ENCODE assay signal across 17 cellular contexts in genomic region chr3:48403533-48404439, GRCh38. TPM values are rescaled to one million over a fixed set of nuclear protein-coding genes. Genes with fewer than 3 reads are reported as not detected.
DNase-seq lines count a peak whose midpoint lies in the region; ATAC-seq and TF ChIP-seq lines count a peak whose summit lies in the region.
"Had no signal": no experiment of that assay in that cellular context is flagged by ENCODE, and none has a peak within 500 bp of the region (broad histone marks: within the 10 kb centered on the region; RNA-seq: fewer than 3 reads in every experiment).

No MANE protein-coding gene starts in this region.

- in situ Hi-C loops in mammary epithelial cell (cut with MboI; ENCODE audit: low sequenced_read_pairs in 2 of 2), result loop anchor here in 1 of 2 donors (5.0 to 10.0 kb wide), 2 partner anchors 34 to 129 kb away; no protein-coding TSS in a partner anchor

- no peak overlapping the region for H3K4me3 ChIP-seq in mammary epithelial cell (replicated peaks in 1 of 3; ENCODE audit: insufficient read depth in 1 of 3, low read depth in 2 of 3, low read length in 3 of 3)
- H3K4me3 ChIP-seq: right lobe of liver had no signal

- H3K27me3 Mint-ChIP-seq in osteocyte (ENCODE audit: unreplicated experiment), result no peaks in the 10 kb centered on the region
- H3K27me3 Mint-ChIP-seq in activated naive CD8-positive, alpha-beta T cell treated with anti-CD3 and anti-CD28 coated beads, Interleukin-2, amount 50 U/mL, for 24 hours, result no peaks in the 10 kb centered on the region
- H3K27me3 Mint-ChIP-seq: activated B cell treated with CpG ODN at 0.5 μM for 24 hours had no signal

- no peaks in the 10 kb centered on the region for H3K9me3 Mint-ChIP-seq in osteocyte (ENCODE audit: unreplicated experiment)
- no peaks in the 10 kb centered on the region for H3K9me3 Mint-ChIP-seq in activated naive CD8-positive, alpha-beta T cell treated with anti-CD3 and anti-CD28 coated beads, Interleukin-2, amount 50 U/mL, for 24 hours
- H3K9me3 Mint-ChIP-seq: activated B cell treated with CpG ODN at 0.5 μM for 24 hours; activated T-helper 2 cell treated with anti-CD3 and anti-CD28 coated beads, Interferon-gamma antibody, Interleukin-2, Interleukin-4, amounts not matched to agents 10 μg/mL and 5 μg/mL and 100 μg/mL, durations not matched to agents 14 hours and 24 hours and 36 hours; brain had no signal

- H3K27ac ChIP-seq in mammary epithelial cell (ENCODE audit: insufficient read depth, low read depth, low read length), result no peak overlapping the region
- H3K27ac ChIP-seq: HL-60, right lobe of liver had no signal

- no peaks in the 10 kb centered on the region for H3K27me3 ChIP-seq in mammary epithelial cell (ENCODE audit: insufficient read depth, low read length)
- H3K27me3 ChIP-seq: right lobe of liver had no signal

- H4K20me1 ChIP-seq in mammary epithelial cell (ENCODE audit: insufficient read depth, low read length), result no peaks in the 10 kb centered on the region

- BruUV-seq in mammary epithelial cell (replicated peaks; lab: Mats Ljungman, UMichigan), result TSS peak; percentile 57

- peaks cover 22% of the 10 kb centered on the region for H3K4me1 ChIP-seq in mammary epithelial cell (ENCODE audit: insufficient read depth, low read length)
- H3K4me1 ChIP-seq: Caco-2, right lobe of liver had no signal

- peaks cover 34% of the 10 kb centered on the region for H3K36me3 ChIP-seq in mammary epithelial cell (ENCODE audit: insufficient read depth, low read length)

- no peaks in the 10 kb centered on the region for H3K9me3 ChIP-seq in mammary epithelial cell (replicated peaks; ENCODE audit: insufficient read depth, low read length)
- H3K9me3 ChIP-seq: Caco-2, right lobe of liver had no signal

- no peak overlapping the region for H3K4me2 ChIP-seq in mammary epithelial cell (ENCODE audit: insufficient read depth, low read depth, low read length)

- WGBS in mammary epithelial cell (ENCODE audit: low coverage, missing lambda C conversion rate), result 92% methylated on average over 13 of the region's 15 CpGs

- CTCF ChIA-PET in mammary epithelial cell (lab: Charles Lee; ENCODE audit: low non-redundant PET), result no interaction called here

- H3K27ac Mint-ChIP-seq in osteocyte (ENCODE audit: unreplicated experiment), result no peak overlapping the region
- H3K27ac Mint-ChIP-seq in activated naive CD8-positive, alpha-beta T cell treated with anti-CD3 and anti-CD28 coated beads, Interleukin-2, amount 50 U/mL, for 24 hours, result no peak overlapping the region
- H3K27ac Mint-ChIP-seq: activated B cell treated with CpG ODN at 0.5 μM for 24 hours; activated T-helper 2 cell treated with anti-CD3 and anti-CD28 coated beads, Interferon-gamma antibody, Interleukin-2, Interleukin-4, amounts not matched to agents 10 μg/mL and 5 μg/mL and 100 μg/mL, durations not matched to agents 14 hours and 24 hours and 36 hours had no signal

- no peak for ATAC-seq in activated naive CD8-positive, alpha-beta T cell treated with anti-CD3 and anti-CD28 coated beads, Interleukin-2, amount 50 U/mL, for 24 hours
- no peak for ATAC-seq in GM18907 (IDR thresholded peaks at IDR 0.05; ENCODE audit: unreplicated experiment)
- ATAC-seq in HG03039 (IDR thresholded peaks at IDR 0.05; ENCODE audit: unreplicated experiment), result no peak
- ATAC-seq: right lobe of liver; stimulated activated naive CD8-positive, alpha-beta T cell treated with anti-CD3 and anti-CD28 coated beads, Interleukin-15, Interleukin-2, amounts not matched to agents 100 U/mL and 50 U/mL, for 24 hours had no signal

- no peak overlapping the region for H3K4me3 Mint-ChIP-seq in osteocyte (ENCODE audit: unreplicated experiment)
- no peak overlapping the region for H3K4me3 Mint-ChIP-seq in activated naive CD8-positive, alpha-beta T cell treated with anti-CD3 and anti-CD28 coated beads, Interleukin-2, amount 50 U/mL, for 24 hours
- H3K4me3 Mint-ChIP-seq: activated B cell treated with CpG ODN at 0.5 μM for 24 hours, brain had no signal

- H3K9ac ChIP-seq in mammary epithelial cell (ENCODE audit: insufficient read depth, low read length), result no peak overlapping the region

- H2AFZ ChIP-seq in mammary epithelial cell (ENCODE audit: low read depth, low read length), result no peak overlapping the region

- peaks cover 25% of the 10 kb centered on the region for H3K4me1 Mint-ChIP-seq in osteocyte (ENCODE audit: unreplicated experiment)
- H3K4me1 Mint-ChIP-seq in activated naive CD8-positive, alpha-beta T cell treated with anti-CD3 and anti-CD28 coated beads, Interleukin-2, amount 50 U/mL, for 24 hours, result no peaks in the 10 kb centered on the region
- H3K4me1 Mint-ChIP-seq: activated B cell treated with CpG ODN at 0.5 μM for 24 hours, brain had no signal

- peak; percentile 52 for DNase-seq in activated effector memory CD4-positive, alpha-beta T cell treated with anti-CD3 and anti-CD28 coated beads, Interleukin-2, amount 50 U/mL, for 16 hours
- DNase-seq in activated effector memory CD4-positive, alpha-beta T cell treated with Interleukin-2 at 50 U/mL for 16 hours, result no peak
- DNase-seq in mammary epithelial cell (no peak), osteocyte (ENCODE audit: extremely low spot score, unreplicated experiment) (peak; percentile 83), ureter (ENCODE audit: low spot score) (peak; percentile 42)
- no peak for DNase-seq in activated naive CD8-positive, alpha-beta T cell treated with anti-CD3 and anti-CD28 coated beads, Interleukin-2, amount 50 U/mL, for 24 hours
- DNase-seq: Karpas-422; stimulated activated naive CD8-positive, alpha-beta T cell treated with anti-CD3 and anti-CD28 coated beads, Interleukin-15, Interleukin-2, amounts not matched to agents 100 U/mL and 50 U/mL, for 24 hours had no signal

- intact Hi-C loops in mammary epithelial cell (cut with micrococcal nuclease), result no loop called here

- dilution Hi-C loops in mammary epithelial cell (cut with HindIII; ENCODE audit: low sequenced_read_pairs), result no loop called here

- H3K36me3 Mint-ChIP-seq in osteocyte (ENCODE audit: unreplicated experiment), result peaks cover 24% of the 10 kb centered on the region
- H3K36me3 Mint-ChIP-seq in activated naive CD8-positive, alpha-beta T cell treated with anti-CD3 and anti-CD28 coated beads, Interleukin-2, amount 50 U/mL, for 24 hours (ENCODE audit: low read depth), result no peaks in the 10 kb centered on the region

- no peak for TF ChIP-seq CTCF in mammary epithelial cell (conservative IDR thresholded peaks at IDR 0.05 in 1 of 2, IDR thresholded peaks at IDR 0.05 in 1 of 2; ENCODE audit: extremely low read depth in 1 of 2, insufficient read depth in 1 of 2, low read depth in 1 of 2, low read length in 2 of 2)
- TF ChIP-seq CTCF in osteocyte (IDR thresholded peaks at IDR 0.05), result no peak

- H3K79me2 ChIP-seq in mammary epithelial cell (ENCODE audit: insufficient read depth, low read length), result no peaks in the 10 kb centered on the region

RNA-seq across cellular contexts. Expression of gene PLXNB1, which starts 26.1 kb away (rescaled TPM):
- total RNA-seq in mammary epithelial cell (100 to 1,000 TPM; 163 to 195 TPM), osteocyte (76.7 and 88.2 TPM in 2 replicates), ureter (259 TPM)
- polyA plus RNA-seq in mammary epithelial cell, result 100 TPM
- polyA minus RNA-seq in mammary epithelial cell, result 205 TPM

RNA-seq across cellular contexts. Expression of gene FBXW12, which starts 31.8 kb away (rescaled TPM):
- total RNA-seq in mammary epithelial cell, result not detected
- not detected for polyA plus RNA-seq in mammary epithelial cell
- polyA minus RNA-seq in mammary epithelial cell, result not detected
- total RNA-seq in osteocyte, result not detected in 2 replicates
- 0.23 TPM for total RNA-seq in ureter
- total RNA-seq: activated B cell treated with CpG ODN at 0.5 μM for 24 hours; activated T-helper 2 cell treated with anti-CD3 and anti-CD28 coated beads, Interferon-gamma antibody, Interleukin-2, Interleukin-4, amounts not matched to agents 10 μg/mL and 5 μg/mL and 100 μg/mL, durations not matched to agents 14 hours and 24 hours and 36 hours; NCI-H460; right lobe of liver had no signal

RNA-seq across cellular contexts. Expression of gene CCDC51, which starts 36.1 kb away (rescaled TPM):
- total RNA-seq in mammary epithelial cell (10 to 100 TPM; 25.6 to 27.3 TPM), osteocyte (11.3 and 11.9 TPM in 2 replicates), ureter (10.4 TPM)
- polyA plus RNA-seq in mammary epithelial cell, result 46.3 TPM
- polyA minus RNA-seq in mammary epithelial cell, result 13.6 TPM

RNA-seq across cellular contexts. Expression of gene TMA7, which starts 36.3 kb away (rescaled TPM):
- total RNA-seq in mammary epithelial cell, result 100 to 1,000 TPM in 1 of 2 donors, 10 to 100 TPM in 1; 80.5 to 270 TPM
- polyA plus RNA-seq in mammary epithelial cell, result 224 TPM
- polyA minus RNA-seq in mammary epithelial cell, result 32.7 TPM
- 186 and 198 TPM in 2 replicates for total RNA-seq in osteocyte
- total RNA-seq in ureter, result 237 TPM

RNA-seq across cellular contexts. Expression of gene ATRIP, which starts 42.8 kb away (rescaled TPM):
- total RNA-seq in mammary epithelial cell, result 10 to 100 TPM in 1 of 2 donors, 1 to 10 TPM in 1; 7.2 to 13.2 TPM
- 11.7 TPM for polyA plus RNA-seq in mammary epithelial cell
- 10.1 TPM for polyA minus RNA-seq in mammary epithelial cell
- total RNA-seq in osteocyte, result 8.5 and 9.3 TPM in 2 replicates
- 9.6 TPM for total RNA-seq in ureter

Comparison
In these comparisons a context has a peak if more than half of its experiments do, and no peak if none do; other contexts are left out.
1. DNase-seq: peak in activated effector memory CD4-positive, alpha-beta T cell treated with anti-CD3 and anti-CD28 coated beads, Interleukin-2, amount 50 U/mL, for 16 hours (single experiment), osteocyte (single experiment) and ureter (single experiment); none in activated effector memory CD4-positive, alpha-beta T cell treated with Interleukin-2 at 50 U/mL for 16 hours (single experiment), mammary epithelial cell (single experiment) and activated naive CD8-positive, alpha-beta T cell treated with anti-CD3 and anti-CD28 coated beads, Interleukin-2, amount 50 U/mL, for 24 hours (single experiment).